13 cellular contexts compared by ENCODE assay signal in the genomic region with DNA sequence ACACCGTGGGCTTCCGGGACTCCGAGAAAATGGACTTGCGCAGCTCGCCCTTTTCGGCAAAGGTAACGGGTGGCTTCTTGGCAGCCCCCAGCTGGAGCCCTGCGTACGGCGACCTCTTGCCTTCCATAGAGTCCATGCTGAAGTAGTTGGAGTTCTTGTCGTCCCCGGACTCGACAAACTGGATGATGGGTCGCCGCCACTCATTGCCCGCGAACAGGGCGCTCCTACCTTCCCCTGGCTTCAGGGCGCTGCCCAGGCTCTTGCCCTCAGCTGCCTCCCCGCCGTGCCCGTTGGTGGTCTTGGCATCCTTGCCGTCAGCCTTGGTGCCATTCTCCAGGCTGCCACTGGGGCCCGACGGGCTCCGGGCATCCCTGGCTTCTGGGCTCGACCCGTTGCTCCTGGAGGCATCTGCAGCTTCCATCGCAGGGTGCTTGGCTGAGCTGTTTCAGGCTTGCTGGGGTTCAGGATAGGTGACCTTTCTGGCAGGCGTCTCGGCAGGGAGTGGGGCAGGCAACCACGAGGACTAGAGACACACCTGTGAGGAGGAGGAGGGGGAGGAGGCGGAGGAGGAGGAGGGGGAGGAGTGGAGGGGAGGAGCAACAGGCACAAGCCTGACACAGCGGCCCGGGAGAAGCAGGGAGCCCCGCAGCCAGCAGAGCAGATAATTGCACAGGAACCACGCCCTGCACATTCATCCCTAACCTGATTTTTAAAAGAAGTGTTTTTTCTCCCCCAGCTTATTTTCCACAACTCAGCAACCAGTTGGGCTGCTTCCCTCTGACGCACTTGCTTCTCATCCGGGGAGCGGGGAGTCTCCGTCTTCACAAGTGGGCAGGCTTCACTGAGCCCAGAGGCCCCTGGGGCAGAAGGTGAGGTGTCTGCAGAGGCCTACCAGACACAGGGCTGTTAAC. TPM values are rescaled to one million over a fixed set of nuclear protein-coding genes. Genes with fewer than 3 reads are reported as not detected.
A peak's percentile ranks its signal among the peaks of the same experiment; 100 is the strongest.
DNase-seq lines count a peak whose midpoint lies in the region; ATAC-seq, FAIRE-seq and TF ChIP-seq lines count a peak whose summit lies in the region.
"Had no signal": no experiment of that assay in that cellular context is flagged by ENCODE, and none has a peak within 500 bp of the region (broad histone marks: within the 10 kb centered on the region; RNA-seq: fewer than 3 reads in every experiment).

A gene with protein sequence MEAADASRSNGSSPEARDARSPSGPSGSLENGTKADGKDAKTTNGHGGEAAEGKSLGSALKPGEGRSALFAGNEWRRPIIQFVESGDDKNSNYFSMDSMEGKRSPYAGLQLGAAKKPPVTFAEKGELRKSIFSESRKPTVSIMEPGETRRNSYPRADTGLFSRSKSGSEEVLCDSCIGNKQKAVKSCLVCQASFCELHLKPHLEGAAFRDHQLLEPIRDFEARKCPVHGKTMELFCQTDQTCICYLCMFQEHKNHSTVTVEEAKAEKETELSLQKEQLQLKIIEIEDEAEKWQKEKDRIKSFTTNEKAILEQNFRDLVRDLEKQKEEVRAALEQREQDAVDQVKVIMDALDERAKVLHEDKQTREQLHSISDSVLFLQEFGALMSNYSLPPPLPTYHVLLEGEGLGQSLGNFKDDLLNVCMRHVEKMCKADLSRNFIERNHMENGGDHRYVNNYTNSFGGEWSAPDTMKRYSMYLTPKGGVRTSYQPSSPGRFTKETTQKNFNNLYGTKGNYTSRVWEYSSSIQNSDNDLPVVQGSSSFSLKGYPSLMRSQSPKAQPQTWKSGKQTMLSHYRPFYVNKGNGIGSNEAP (minus strand): TSS at position 503 of the 911 bp plus-strand sequence. CDS start 82 bp downstream, at position 421.

- peaks cover 16% of the 10 kb centered on the region for H3K4me1 ChIP-seq in RWPE2 (ENCODE audit: insufficient read depth, poor library complexity, severe bottlenecking)
- no peaks in the 10 kb centered on the region for H3K4me1 ChIP-seq in kidney (ENCODE audit: control insufficient read depth in 1 of 2, insufficient read depth in 1 of 2, low read depth in 1 of 2, low read length in 2 of 2)
- H3K4me1 ChIP-seq in thyroid gland = peaks cover 0 to 20% of the 10 kb centered on the region in 2 donors
- no peaks in the 10 kb centered on the region for H3K4me1 ChIP-seq in A673 (ENCODE audit: insufficient read depth, low read length, poor library complexity, severe bottlenecking)

- H3K27me3 Mint-ChIP-seq in activated T-cell treated with anti-CD3 and anti-CD28 coated beads, Interleukin-2, amount 50 U/mL, for 24 hours = peaks cover 5% of the 10 kb centered on the region
- peaks cover 20% of the 10 kb centered on the region for H3K27me3 Mint-ChIP-seq in activated T-cell treated with anti-CD3 and anti-CD28 coated beads, Interleukin-2, amount 50 U/mL, for 72 hours (ENCODE audit: low read depth)

- peak; percentile 20 for DNase-seq in activated T-cell treated with anti-CD3 and anti-CD28 coated beads, Interleukin-2, amount 50 U/mL, for 24 hours
- DNase-seq in activated T-cell treated with anti-CD3 and anti-CD28 coated beads, Interleukin-2, amount 50 U/mL, for 72 hours = no peak
- DNase-seq in RWPE2 (ENCODE audit: low spot score) (peak; percentile 86), kidney (peak; percentile 93), thyroid gland (peak; percentile 65 to 66), A673 (ENCODE audit: low spot score) (no peak)
- DNase-seq in activated naive CD4-positive, alpha-beta T cell (lab: John Stamatoyannopoulos, UW) = no peak
- DNase-seq: NCI-H345; stimulated activated naive CD8-positive, alpha-beta T cell treated with anti-CD3 and anti-CD28 coated beads, Interleukin-15, Interleukin-2, amounts not matched to agents 100 U/mL and 50 U/mL, for 24 hours had no signal

- no peak within 1 kb of the TSS for H3K4me3 Mint-ChIP-seq in activated T-cell treated with anti-CD3 and anti-CD28 coated beads, Interleukin-2, amount 50 U/mL, for 24 hours
- H3K4me3 Mint-ChIP-seq in activated T-cell treated with anti-CD3 and anti-CD28 coated beads, Interleukin-2, amount 50 U/mL, for 72 hours = no peak within 1 kb of the TSS
- H3K4me3 Mint-ChIP-seq: activated naive CD8-positive, alpha-beta T cell had no signal

- FAIRE-seq in kidney (lab: Jason Lieb, UNC) = no peak
- FAIRE-seq: islet of Langerhans, TTC549 had no signal

- H3K4me1 Mint-ChIP-seq in activated T-cell treated with anti-CD3 and anti-CD28 coated beads, Interleukin-2, amount 50 U/mL, for 24 hours (ENCODE audit: low read depth) = no peaks in the 10 kb centered on the region
- H3K4me1 Mint-ChIP-seq in activated T-cell treated with anti-CD3 and anti-CD28 coated beads, Interleukin-2, amount 50 U/mL, for 72 hours (ENCODE audit: low read depth) = no peaks in the 10 kb centered on the region

- intact Hi-C loops in kidney (cut with DNase I) (no loop called here), thyroid gland (cut with DNase I) (no loop called here), A673 (cut with micrococcal nuclease; ENCODE audit: unreplicated experiment) (no loop called here)

- TF ChIP-seq CTCF in RWPE2 (IDR thresholded peaks at IDR 0.05; ENCODE audit: poor library complexity, severe bottlenecking) = peak; percentile 25
- TF ChIP-seq CTCF in kidney (IDR thresholded peaks at IDR 0.05; ENCODE audit: borderline replicate concordance, extremely low read depth, insufficient read depth) = no peak
- TF ChIP-seq CTCF in thyroid gland (IDR thresholded peaks at IDR 0.05) = no peak
- no peak for TF ChIP-seq CTCF in A673 (conservative IDR thresholded peaks at IDR 0.05; ENCODE audit: low read depth, low read length)

- no peaks in the 10 kb centered on the region for H3K27me3 ChIP-seq in RWPE2 (ENCODE audit: insufficient read depth, poor library complexity, severe bottlenecking)
- no peaks in the 10 kb centered on the region for H3K27me3 ChIP-seq in thyroid gland
- peaks cover 3% of the 10 kb centered on the region for H3K27me3 ChIP-seq in A673 (replicated peaks; ENCODE audit: insufficient read depth, low read depth, low read length, poor library complexity)

- TF ChIP-seq POLR2A in thyroid gland (IDR thresholded peaks at IDR 0.05) = peak in 1 of 2 donors; percentile 6

- no peak within 1 kb of the TSS for H3K27ac Mint-ChIP-seq in activated T-cell treated with anti-CD3 and anti-CD28 coated beads, Interleukin-2, amount 50 U/mL, for 24 hours
- H3K27ac Mint-ChIP-seq in activated T-cell treated with anti-CD3 and anti-CD28 coated beads, Interleukin-2, amount 50 U/mL, for 72 hours = no peak within 1 kb of the TSS
- H3K27ac Mint-ChIP-seq: activated naive CD8-positive, alpha-beta T cell had no signal

- H3K9me3 ChIP-seq in RWPE2 (ENCODE audit: severe bottlenecking) (no peaks in the 10 kb centered on the region), kidney (ENCODE audit: control insufficient read depth in 1 of 2, low read length in 2 of 2) (no peaks in the 10 kb centered on the region), thyroid gland (no peaks in the 10 kb centered on the region), A673 (ENCODE audit: low read depth, low read length, poor library complexity, severe bottlenecking) (no peaks in the 10 kb centered on the region)

- no TSS peak for BruUV-seq in A673 (replicated peaks; lab: Mats Ljungman, UMichigan)

- H3K9me3 Mint-ChIP-seq in activated T-cell treated with anti-CD3 and anti-CD28 coated beads, Interleukin-2, amount 50 U/mL, for 24 hours = no peaks in the 10 kb centered on the region
- H3K9me3 Mint-ChIP-seq in activated T-cell treated with anti-CD3 and anti-CD28 coated beads, Interleukin-2, amount 50 U/mL, for 72 hours = no peaks in the 10 kb centered on the region

- H3K27ac ChIP-seq in RWPE2 (ENCODE audit: poor library complexity, severe bottlenecking) (peak within 1 kb of the TSS; percentile 78), kidney (ENCODE audit: low read depth in 2 of 2, low read length in 2 of 2) (no peak within 1 kb of the TSS), thyroid gland (peak within 1 kb of the TSS in 2 of 3 donors; percentile 3 to 53), A673 (ENCODE audit: low read depth, low read length, poor library complexity, severe bottlenecking) (no peak within 1 kb of the TSS)

- WGBS in thyroid gland, 2 donors = 67 to 68% methylated on average over 37 to 39 of the region's 41 CpGs

- no peaks in the 10 kb centered on the region for H3K36me3 Mint-ChIP-seq in activated T-cell treated with anti-CD3 and anti-CD28 coated beads, Interleukin-2, amount 50 U/mL, for 24 hours (ENCODE audit: low read depth)
- no peaks in the 10 kb centered on the region for H3K36me3 Mint-ChIP-seq in activated T-cell treated with anti-CD3 and anti-CD28 coated beads, Interleukin-2, amount 50 U/mL, for 72 hours (ENCODE audit: insufficient read depth in 2 of 2)
- H3K36me3 Mint-ChIP-seq: activated naive CD8-positive, alpha-beta T cell had no signal

- no peak for ATAC-seq in activated T-cell treated with anti-CD3 and anti-CD28 coated beads, Interleukin-2, amount 50 U/mL, for 72 hours (replicated peaks in 1 of 2)
- ATAC-seq in RWPE2 (ENCODE audit: low read depth) (peak; percentile 70), GM18909 (IDR thresholded peaks at IDR 0.05; ENCODE audit: poor library complexity, unreplicated experiment) (no peak)
- ATAC-seq: stimulated activated naive CD8-positive, alpha-beta T cell treated with anti-CD3 and anti-CD28 coated beads, Interleukin-15, Interleukin-2, amounts not matched to agents 100 U/mL and 50 U/mL, for 24 hours had no signal

- H3K9ac ChIP-seq in kidney (ENCODE audit: low read length in 2 of 2) = no peak within 1 kb of the TSS

- POLR2A ChIA-PET in A673 (lab: Charles Lee; ENCODE audit: low non-redundant PET) = no interaction called here

- H3K36me3 ChIP-seq in RWPE2 (ENCODE audit: low read depth) (peaks cover 29% of the 10 kb centered on the region), kidney (ENCODE audit: control insufficient read depth in 1 of 2, insufficient read depth in 2 of 2, low read length in 2 of 2) (no peaks in the 10 kb centered on the region), thyroid gland (no peaks in the 10 kb centered on the region), A673 (ENCODE audit: insufficient read depth, low read length, poor library complexity, severe bottlenecking) (no peaks in the 10 kb centered on the region)

- H3K4me3 ChIP-seq in RWPE2 (ENCODE audit: severe bottlenecking) = peak within 1 kb of the TSS; percentile 57
- no peak within 1 kb of the TSS for H3K4me3 ChIP-seq in kidney (ENCODE audit: low read length in 2 of 2)
- H3K4me3 ChIP-seq in thyroid gland (replicated peaks in 1 of 3) = no peak within 1 kb of the TSS
- H3K4me3 ChIP-seq in A673 (ENCODE audit: low read depth, low read length, poor library complexity, severe bottlenecking) = no peak within 1 kb of the TSS

- CTCF ChIA-PET in A673 (lab: Charles Lee) = no interaction called here

RNA-seq across cellular contexts. Expression of the gene that starts here (rescaled TPM):
- total RNA-seq in activated T-cell treated with anti-CD3 and anti-CD28 coated beads, Interleukin-2, amount 50 U/mL, for 72 hours = not detected
- total RNA-seq in kidney (32.9 TPM), thyroid gland (1 to 10 TPM in 3 of 4 donors, not detected in 1; 1.4 to 3.7 (median 1.6) TPM), A673 (2021) (not detected in 2 replicates)
- 0.65 TPM for polyA plus RNA-seq in kidney (ENCODE audit: insufficient read depth, low read depth, low replicate concordance)

Comparison
In these comparisons a context has a peak if more than half of its experiments do, and no peak if none do; other contexts are left out.
1. DNase-seq: peak in activated T-cell treated with anti-CD3 and anti-CD28 coated beads, Interleukin-2, amount 50 U/mL, for 24 hours (single experiment), RWPE2 (single experiment), kidney (single experiment) and thyroid gland (2 of 2); none in activated T-cell treated with anti-CD3 and anti-CD28 coated beads, Interleukin-2, amount 50 U/mL, for 72 hours (0 of 2), activated naive CD4-positive, alpha-beta T cell (0 of 4) and A673 (single experiment).
2. H3K27ac ChIP-seq: peak in RWPE2 (single experiment) and thyroid gland (2 of 3); none in kidney (0 of 2) and A673 (single experiment).